In the genomic region with DNA sequence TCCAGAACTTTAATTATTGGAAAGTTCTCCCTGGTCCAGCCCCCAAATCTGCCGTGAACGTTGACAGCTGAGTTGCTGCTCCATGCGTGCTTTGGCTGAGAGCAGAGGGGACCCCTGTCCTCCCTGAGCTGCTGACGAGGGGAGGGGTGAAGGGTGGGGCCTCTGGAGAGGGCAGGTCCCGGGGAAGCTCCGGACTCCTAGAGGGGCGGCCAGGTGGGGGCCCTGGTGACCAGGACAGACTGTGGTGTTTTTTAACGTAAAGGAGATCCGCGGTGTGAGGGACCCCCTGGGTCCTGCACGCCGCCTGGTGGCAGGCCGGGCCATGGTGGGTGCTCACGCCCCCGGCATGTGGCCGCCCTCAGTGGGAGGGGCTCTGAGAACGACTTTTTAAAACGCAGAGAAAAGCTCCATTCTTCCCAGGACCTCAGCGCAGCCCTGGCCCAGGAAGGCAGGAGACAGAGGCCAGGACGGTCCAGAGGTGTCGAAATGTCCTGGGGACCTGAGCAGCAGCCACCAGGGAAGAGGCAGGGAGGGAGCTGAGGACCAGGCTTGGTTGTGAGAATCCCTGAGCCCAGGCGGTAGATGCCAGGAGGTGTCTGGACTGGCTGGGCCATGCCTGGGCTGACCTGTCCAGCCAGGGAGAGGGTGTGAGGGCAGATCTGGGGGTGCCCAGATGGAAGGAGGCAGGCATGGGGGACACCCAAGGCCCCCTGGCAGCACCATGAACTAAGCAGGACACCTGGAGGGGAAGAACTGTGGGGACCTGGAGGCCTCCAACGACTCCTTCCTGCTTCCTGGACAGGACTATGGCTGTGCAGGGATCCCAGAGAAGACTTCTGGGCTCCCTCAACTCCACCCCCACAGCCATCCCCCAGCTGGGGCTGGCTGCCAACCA, we compare ENCODE assay signal across 8 cellular contexts. TPM values are rescaled to one million over a fixed set of nuclear protein-coding genes. Genes with fewer than 3 reads are reported as not detected.
A peak's percentile ranks its signal among the peaks of the same experiment; 100 is the strongest.
DNase-seq lines count a peak whose midpoint lies in the region; ATAC-seq and TF ChIP-seq lines count a peak whose summit lies in the region.

Gene MC1R, plus strand, starts transcription at position 410 of the 895 bp plus-strand sequence. Its CDS starts 397 bp downstream, at position 807.

- peaks cover 42% of the 10 kb centered on the region for H3K4me1 Mint-ChIP-seq in activated T-cell treated with anti-CD3 and anti-CD28 coated beads, Interleukin-2, amount 50 U/mL, for 4 hours (ENCODE audit: low read depth)

- ATAC-seq in activated T-cell treated with anti-CD3 and anti-CD28 coated beads, Interleukin-2, amount 50 U/mL, for 4 hours = peak; percentile 10 to 27
- ATAC-seq in sciatic nerve (peak; percentile 15), GM21526 (IDR thresholded peaks at IDR 0.05; ENCODE audit: low FRiP score, unreplicated experiment) (no peak), HG03175 (IDR thresholded peaks at IDR 0.05; ENCODE audit: unreplicated experiment) (no peak)

- H3K9me3 Mint-ChIP-seq in activated T-cell treated with anti-CD3 and anti-CD28 coated beads, Interleukin-2, amount 50 U/mL, for 4 hours = no peaks in the 10 kb centered on the region

- H3K36me3 Mint-ChIP-seq in activated T-cell treated with anti-CD3 and anti-CD28 coated beads, Interleukin-2, amount 50 U/mL, for 4 hours (ENCODE audit: insufficient read depth) = no peaks in the 10 kb centered on the region

- peaks cover 22% of the 10 kb centered on the region for H3K27me3 Mint-ChIP-seq in activated T-cell treated with anti-CD3 and anti-CD28 coated beads, Interleukin-2, amount 50 U/mL, for 4 hours (ENCODE audit: low read depth)

- peak within 1 kb of the TSS; percentile 62 for H3K4me3 Mint-ChIP-seq in activated T-cell treated with anti-CD3 and anti-CD28 coated beads, Interleukin-2, amount 50 U/mL, for 4 hours

- TF ChIP-seq EP300 in Ishikawa (IDR thresholded peaks at IDR 0.05; ENCODE audit: borderline replicate concordance) = no peak

- DNase-seq in NCI-H1436 (lab: John Stamatoyannopoulos, UW) (peak; percentile 75), NCI-H1436 treated with DMSO at 0.1 percent for 48 hours (lab: John Stamatoyannopoulos, UW) (no peak), foreskin melanocyte (peak; percentile 80), sciatic nerve (ENCODE audit: low spot score) (no peak)
- DNase-seq in activated T-cell treated with anti-CD3 and anti-CD28 coated beads, Interleukin-2, amount 50 U/mL, for 4 hours = no peak

- TF ChIP-seq RAD21 in Ishikawa (IDR thresholded peaks at IDR 0.05; ENCODE audit: low read depth) = no peak

- intact Hi-C loops in sciatic nerve (cut with DNase I) = no loop called here

TF ChIP-seq in Ishikawa, 13 proteins besides CTCF, POLR2A, EP300 and RAD21:
- TF ChIP-seq YY1 (IDR thresholded peaks at IDR 0.05; ENCODE audit: low read depth) = no peak
- TF ChIP-seq ZBTB7A (IDR thresholded peaks at IDR 0.05; ENCODE audit: low read depth) = no peak
- TF ChIP-seq FOXM1 (IDR thresholded peaks at IDR 0.05; ENCODE audit: borderline replicate concordance, low read depth) = no peak
- no peak for TF ChIP-seq TAF1 (IDR thresholded peaks at IDR 0.05; ENCODE audit: low read depth)
- no peak for TF ChIP-seq NFIC (IDR thresholded peaks at IDR 0.05)
- peak; percentile 19; the same call in 1 of the 2 replicates for TF ChIP-seq MAX (IDR thresholded peaks at IDR 0.05)
- TF ChIP-seq EGR1 (IDR thresholded peaks at IDR 0.05) = no peak
TF ChIP-seq in Ishikawa: peak in this region for 1.

RNA-seq across cellular contexts. Expression of gene MC1R, which starts in this region (rescaled TPM):
- 1 to 10 TPM; 2.5 to 3.0 (median 2.6) TPM for total RNA-seq in activated T-cell treated with anti-CD3 and anti-CD28 coated beads, Interleukin-2, amount 50 U/mL, for 4 hours
- 5.8 TPM for total RNA-seq in sciatic nerve

Comparison
In these comparisons a context has a peak if more than half of its experiments do, and no peak if none do; other contexts are left out.
1. DNase-seq: peak in NCI-H1436 (single experiment) and foreskin melanocyte (single experiment); none in NCI-H1436 treated with DMSO at 0.1 percent for 48 hours (single experiment), activated T-cell treated with anti-CD3 and anti-CD28 coated beads, Interleukin-2, amount 50 U/mL, for 4 hours (single experiment) and sciatic nerve (single experiment).
2. ATAC-seq: peak in activated T-cell treated with anti-CD3 and anti-CD28 coated beads, Interleukin-2, amount 50 U/mL, for 4 hours (2 of 2) and sciatic nerve (single experiment); none in GM21526 (single experiment) and HG03175 (single experiment).